ENCODE assay signal across 9 cellular contexts in the genomic region with DNA sequence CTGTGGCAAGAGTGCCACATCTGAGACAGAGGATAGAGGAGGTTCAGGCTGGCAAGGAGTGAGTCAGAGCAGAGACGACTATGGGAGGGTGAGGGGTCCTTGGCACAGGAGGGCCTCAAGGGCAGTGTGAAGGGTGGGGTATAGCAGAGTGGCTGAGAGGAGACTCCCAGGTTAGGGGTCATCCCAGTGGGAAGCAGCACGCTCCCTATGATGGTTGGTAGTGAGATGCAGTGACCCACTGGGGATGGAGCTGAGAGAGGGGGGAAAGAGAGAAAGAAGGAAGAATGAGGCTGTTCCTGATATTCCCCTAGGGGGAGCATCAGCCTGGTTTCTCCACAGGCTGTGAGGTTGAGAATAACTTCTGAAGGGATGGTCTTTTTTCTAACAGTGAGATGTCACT.
DNase-seq lines count a peak whose midpoint lies in the region; ATAC-seq, FAIRE-seq and TF ChIP-seq lines count a peak whose summit lies in the region.
"Had no signal": no experiment of that assay in that cellular context is flagged by ENCODE, and none has a peak within 500 bp of the region (broad histone marks: within the 10 kb centered on the region; RNA-seq: fewer than 3 reads in every experiment).

No MANE protein-coding gene starts in this region.

- POLR2A ChIA-PET in H1 (lab: Charles Lee; ENCODE audit: partially characterized antibody), result interaction anchor here (0.6 to 1.5 kb wide), 3 partner anchors 13 to 96 kb away, joined by 3 to 4 read pairs (median 3); no protein-coding TSS in a partner anchor

- H3K4ac ChIP-seq in H1 (replicated peaks; ENCODE audit: insufficient read length, low read depth, low read length), result no peak overlapping the region

- peaks cover 11 to 30% (median 18%) of the 10 kb centered on the region in 4 experiments for H3K4me1 ChIP-seq in H1 (replicated peaks in 1 of 4; ENCODE audit: control insufficient read depth in 3 of 4, insufficient read depth in 4 of 4, low read length in 3 of 4)

- DNase-seq in NCI-H1105 treated with DMSO at 0.1 percent for 48 hours (lab: John Stamatoyannopoulos, UW), result peak; percentile 33
- no peak for DNase-seq in NCI-H1105 (lab: John Stamatoyannopoulos, UW)
- DNase-seq in NB4 (ENCODE audit: low read depth), result peak; percentile 28
- DNase-seq in H1 (ENCODE audit: low read depth in 1 of 2, low spot score in 2 of 2), result peak in 1 of 2 experiments; percentile 64
- DNase-seq in occipital lobe (lab: John Stamatoyannopoulos, UW), result peak; percentile 6
- DNase-seq in activated CD4-positive, alpha-beta T cell treated with anti-CD3 and anti-CD28 coated beads for 1 hour, result no peak
- DNase-seq: left ventricle myocardium inferior had no signal

- peak overlapping the region; percentile 74; the same call in 1 of the 2 replicates for H2BK5ac ChIP-seq in H1 (ENCODE audit: low read depth, low read length)

- no peak overlapping the region for H3K27ac ChIP-seq in H1 (ENCODE audit: low read depth, low read length)
- H3K27ac ChIP-seq: left ventricle myocardium inferior had no signal

- H3K4me2 ChIP-seq in H1 (ENCODE audit: insufficient read depth in 1 of 2, low read depth in 2 of 2, low read length in 2 of 2), result peak overlapping the region in 1 of 2 experiments; percentile 43; a peak in 2 of 4 replicates

- no peaks in the 10 kb centered on the region for H3K27me3 ChIP-seq in H1 (replicated peaks in 1 of 4; ENCODE audit: control insufficient read depth in 3 of 4, extremely low read depth in 1 of 4, insufficient read depth in 3 of 4, low read length in 3 of 4)

- 42% methylated on average over 2 of the region's 2 CpGs; no CpG with 5 or more reads in 1 of the 2 experiments for WGBS in H1 (ENCODE audit: extremely low coverage in 1 of 2, insufficient coverage in 1 of 2, insufficient read length in 1 of 2, insufficient replicate concordance in 2 of 2, low coverage in 1 of 2, low lambda C conversion rate in 2 of 2, missing lambda C conversion rate in 1 of 2), 2 experiments

- H3K18ac ChIP-seq in H1 (ENCODE audit: extremely low read depth, low read length), result peak overlapping the region; percentile 44; the same call in 1 of the 2 replicates

- H3K79me2 ChIP-seq in H1 (ENCODE audit: control insufficient read depth in 1 of 2, insufficient read depth in 2 of 2, low read length in 2 of 2), result no peaks in the 10 kb centered on the region

- no peak for TF ChIP-seq EP300 in H1 (IDR thresholded peaks at IDR 0.05; ENCODE audit: borderline replicate concordance in 1 of 2, low read depth in 2 of 2, low read length in 2 of 2)

- CTCF ChIA-PET in H1 (lab: Charles Lee; ENCODE audit: partially characterized antibody), result interaction anchor here (0.7 to 5.6 kb wide), 14 partner anchors 9 to 128 kb away, joined by 3 to 26 read pairs (median 4); no protein-coding TSS in a partner anchor

- FAIRE-seq in H1 (lab: Jason Lieb, UNC), result peak; percentile 91

- H2BK120ac ChIP-seq in H1 (replicated peaks; ENCODE audit: low read depth, low read length), result peak overlapping the region; percentile 16

- TF ChIP-seq POLR2A in NB4 (IDR thresholded peaks at IDR 0.05; ENCODE audit: extremely low read depth, insufficient read length) (no peak), H1 (IDR thresholded peaks at IDR 0.05; ENCODE audit: control extremely low read depth in 1 of 2, low read depth in 2 of 2, low read length in 2 of 2) (no peak)

- no peaks in the 10 kb centered on the region; the same call in 1 of the 2 replicates for H3K23me2 ChIP-seq in H1 (ENCODE audit: low read depth, low read length)

- no peak overlapping the region for H3K9ac ChIP-seq in H1 (replicated peaks in 1 of 4; ENCODE audit: extremely low read depth in 1 of 4, low read depth in 3 of 4, low read length in 3 of 4)

- TF ChIP-seq RAD21 in H1 (IDR thresholded peaks at IDR 0.05 in 1 of 2, conservative IDR thresholded peaks at IDR 0.05 in 1 of 2; ENCODE audit: low read depth in 2 of 2, low read length in 2 of 2), result peak; percentile 52 to 59; a peak in 3 of 4 replicates

- H2AK5ac ChIP-seq in H1 (ENCODE audit: low read depth, low read length), result peak overlapping the region; percentile 40; the same call in 1 of the 2 replicates

- peak overlapping the region; percentile 20; the same call in 1 of the 2 replicates for H2BK15ac ChIP-seq in H1 (ENCODE audit: low read length)

- H4K8ac ChIP-seq in H1 (ENCODE audit: extremely low read depth, insufficient read depth, low read length), result no peak overlapping the region

- no peaks in the 10 kb centered on the region; a peak in 1 of 8 replicates for H3K36me3 ChIP-seq in H1 (ENCODE audit: control insufficient read depth in 2 of 4, insufficient read depth in 4 of 4, low read length in 3 of 4)

- no peak for ATAC-seq in HG02970 (IDR thresholded peaks at IDR 0.05; ENCODE audit: low FRiP score, unreplicated experiment)
- ATAC-seq in GM21390 (IDR thresholded peaks at IDR 0.05; ENCODE audit: unreplicated experiment), result no peak

- H3K79me1 ChIP-seq in H1 (ENCODE audit: low read depth, low read length), result no peaks in the 10 kb centered on the region

- H3K14ac ChIP-seq in H1 (ENCODE audit: insufficient read length), result no peak overlapping the region

- H3K4me3 ChIP-seq in NB4 (ENCODE audit: low read depth, low read length), result no peak overlapping the region
- H3K4me3 ChIP-seq in H1 (ENCODE audit: extremely low read depth in 1 of 4, insufficient read depth in 2 of 4, low read depth in 3 of 4, low read length in 4 of 4), result no peak overlapping the region
- H3K4me3 ChIP-seq: left ventricle myocardium inferior had no signal

- H2BK12ac ChIP-seq in H1 (ENCODE audit: low read depth, low read length), result peak overlapping the region; percentile 60

- H3K23ac ChIP-seq in H1 (ENCODE audit: insufficient read length), result no peak overlapping the region

- no peak overlapping the region for H4K5ac ChIP-seq in H1 (ENCODE audit: insufficient read length, low read depth, low read length)

- H3K9me3 ChIP-seq in H1 (ENCODE audit: insufficient read depth in 2 of 2, low read depth in 1 of 2, low read length in 1 of 2), result no peaks in the 10 kb centered on the region
- H3K9me3 ChIP-seq: left ventricle myocardium inferior had no signal

- 0 out of 2 replicates have a peak overlapping the region, but pooled peaks have one; percentile 16 for H2BK20ac ChIP-seq in H1 (ENCODE audit: low read length)

- no peaks in the 10 kb centered on the region for H4K20me1 ChIP-seq in H1 (replicated peaks in 1 of 2; ENCODE audit: control insufficient read depth in 1 of 2, insufficient read depth in 2 of 2, low read length in 2 of 2)

- TF ChIP-seq CTCF in NB4 (IDR thresholded peaks at IDR 0.05; ENCODE audit: low read depth, low read length) (peak; percentile 30), H1 (IDR thresholded peaks at IDR 0.05; ENCODE audit: control extremely low read depth in 1 of 3, insufficient read depth in 1 of 3, low read depth in 1 of 3, low read length in 3 of 3) (peak; percentile 11 to 74 (median 54))

- no peak overlapping the region for H2AFZ ChIP-seq in H1 (ENCODE audit: low read length)

- H3K56ac ChIP-seq in H1 (replicated peaks; ENCODE audit: insufficient read length, low read depth, low read length), result no peak overlapping the region

- H4K91ac ChIP-seq in H1 (replicated peaks; ENCODE audit: insufficient read length, low read length), result peak overlapping the region; percentile 58

TF ChIP-seq in H1, 55 proteins besides CTCF, POLR2A, EP300 and RAD21:
- TF ChIP-seq EGR1 (IDR thresholded peaks at IDR 0.05; ENCODE audit: borderline replicate concordance, low read depth, low read length), result peak; percentile 73
- TF ChIP-seq ASH2L (IDR thresholded peaks at IDR 0.05; ENCODE audit: low read length), result peak; percentile 27
- 0 out of 2 replicates have a peak, but pooled peaks have one; percentile 42 for TF ChIP-seq YY1 (IDR thresholded peaks at IDR 0.05; ENCODE audit: low read depth, low read length)
- no peak for TF ChIP-seq PHF8 (conservative IDR thresholded peaks at IDR 0.05; ENCODE audit: low read depth, low read length)
- peak; percentile 53 for TF ChIP-seq CTBP2 (IDR thresholded peaks at IDR 0.05; ENCODE audit: borderline replicate concordance, insufficient read depth, insufficient read length, low read length)
- no peak for TF ChIP-seq SIN3A (conservative IDR thresholded peaks at IDR 0.05 in 1 of 2, IDR thresholded peaks at IDR 0.05 in 1 of 2; ENCODE audit: low read depth in 1 of 2, low read length in 2 of 2)
TF ChIP-seq in H1: peak in this region for 4.

Comparison
In these comparisons a context has a peak if more than half of its experiments do, and no peak if none do; other contexts are left out.
1. DNase-seq: peak in NCI-H1105 treated with DMSO at 0.1 percent for 48 hours (single experiment), NB4 (single experiment) and occipital lobe (single experiment); none in NCI-H1105 (single experiment) and activated CD4-positive, alpha-beta T cell treated with anti-CD3 and anti-CD28 coated beads for 1 hour (single experiment).